Comparison of ENCODE assay signal across 8 cellular contexts in the genomic region with DNA sequence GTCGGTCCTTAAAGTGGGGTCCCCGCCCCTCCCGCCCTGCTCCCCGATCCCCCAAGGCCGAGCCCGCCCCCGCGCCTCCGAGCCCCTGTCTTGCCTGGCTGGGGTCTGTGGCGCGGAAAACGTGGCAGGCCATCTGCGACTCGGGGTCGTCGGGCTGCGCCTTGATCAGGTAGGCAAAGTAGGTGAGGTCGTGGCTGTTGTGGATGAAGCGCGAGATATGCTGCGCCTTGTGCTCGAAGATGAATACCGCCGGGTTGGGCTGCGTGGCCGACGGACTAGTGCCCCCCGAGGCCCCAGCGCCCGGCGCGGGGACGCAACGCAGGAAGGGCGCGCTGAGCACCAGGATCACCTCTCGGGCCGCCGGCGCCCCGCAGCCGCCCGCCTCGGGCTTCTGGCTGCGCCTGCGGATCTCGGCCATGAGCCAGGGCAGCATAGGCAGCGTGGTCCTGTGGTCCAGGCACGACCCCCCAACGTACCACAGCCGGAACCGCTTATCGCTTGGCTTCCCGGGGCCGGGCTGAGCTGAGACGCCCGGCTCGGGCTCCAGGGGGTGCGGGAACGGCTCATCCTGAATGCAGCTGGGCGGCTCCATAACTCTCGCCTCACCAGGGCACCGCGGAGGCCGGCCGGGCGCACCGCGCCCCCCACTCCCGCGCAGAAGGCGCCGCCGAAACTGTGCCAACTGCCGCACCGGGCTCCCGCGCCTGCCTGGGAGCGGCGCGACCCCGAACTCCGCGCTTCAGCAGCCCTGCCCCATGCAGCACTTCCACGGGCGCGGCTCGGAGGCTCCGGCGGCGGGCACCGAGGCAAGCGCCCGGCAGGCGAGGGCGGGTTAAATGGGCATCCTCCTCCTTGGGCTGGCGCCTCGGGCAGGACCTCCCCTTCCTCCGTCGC. TPM values are rescaled to one million over a fixed set of nuclear protein-coding genes. Genes with fewer than 3 reads are reported as not detected.
DNase-seq lines count a peak whose midpoint lies in the region; ATAC-seq and TF ChIP-seq lines count a peak whose summit lies in the region.

No MANE protein-coding gene starts in this region.

- peak in 4 of 5 donors; percentile 2 to 46 (median 14) for DNase-seq in CD8-positive, alpha-beta memory T cell
- DNase-seq in SJCRH30 (peak; percentile 47 to 65), iris pigment epithelial cell (ENCODE audit: low read depth) (peak; percentile 43), mesenteric fat pad (ENCODE audit: low spot score) (no peak)
- peak; percentile 6 for DNase-seq in stimulated activated CD4-positive, alpha-beta T cell treated with anti-CD3 and anti-CD28 coated beads, Interleukin-12 subunit alpha, Interleukin-12 subunit beta, amount 100 ng/mL, for 4 hours

- no peaks in the 10 kb centered on the region for H3K36me3 ChIP-seq in CD8-positive, alpha-beta memory T cell (ENCODE audit: insufficient read depth, low read length)
- H3K36me3 ChIP-seq in SJCRH30, result no peaks in the 10 kb centered on the region

- CTCF ChIA-PET in CD8-positive, alpha-beta memory T cell (lab: Charles Lee), result interaction anchor here (0.9 to 1.6 kb wide), 4 partner anchors 7 to 62 kb away, joined by 3 read pairs; no protein-coding TSS in a partner anchor

- H3K4me3 ChIP-seq in CD8-positive, alpha-beta memory T cell (ENCODE audit: low read length), result peak overlapping the region; percentile 66
- H3K4me3 ChIP-seq in SJCRH30, result peak overlapping the region; percentile 80

- H3K4me1 Mint-ChIP-seq in CD8-positive, alpha-beta memory T cell, result peaks cover 11 to 18% (median 18%) of the 10 kb centered on the region in 3 donors
- peaks cover 39% of the 10 kb centered on the region for H3K4me1 Mint-ChIP-seq in brain

- peaks cover 38% of the 10 kb centered on the region for H3K27me3 ChIP-seq in CD8-positive, alpha-beta memory T cell (ENCODE audit: insufficient read depth, low read length, poor library complexity, severe bottlenecking)
- H3K27me3 ChIP-seq in SJCRH30, result no peaks in the 10 kb centered on the region

- peaks cover 0 to 3% (median 0%) of the 10 kb centered on the region in 3 donors for H3K36me3 Mint-ChIP-seq in CD8-positive, alpha-beta memory T cell
- no peaks in the 10 kb centered on the region for H3K36me3 Mint-ChIP-seq in brain

- H3K4me1 ChIP-seq in CD8-positive, alpha-beta memory T cell (ENCODE audit: insufficient read depth, low read length), result peaks cover 5% of the 10 kb centered on the region
- peaks cover 3% of the 10 kb centered on the region; the same call in 1 of the 2 replicates for H3K4me1 ChIP-seq in SJCRH30

- peaks cover 58 to 80% of the 10 kb centered on the region in 2 donors for H3K27me3 Mint-ChIP-seq in CD8-positive, alpha-beta memory T cell
- peaks cover 16% of the 10 kb centered on the region for H3K27me3 Mint-ChIP-seq in brain

- H3K9me3 ChIP-seq in CD8-positive, alpha-beta memory T cell (ENCODE audit: low read length), result no peaks in the 10 kb centered on the region
- no peaks in the 10 kb centered on the region for H3K9me3 ChIP-seq in SJCRH30 (replicated peaks)

- no peaks in the 10 kb centered on the region for H3K9me3 Mint-ChIP-seq in CD8-positive, alpha-beta memory T cell
- no peaks in the 10 kb centered on the region for H3K9me3 Mint-ChIP-seq in brain

- peak; percentile 26 for ATAC-seq in GM19395 (IDR thresholded peaks at IDR 0.05; ENCODE audit: unreplicated experiment)
- ATAC-seq in HG03378 (IDR thresholded peaks at IDR 0.05; ENCODE audit: unreplicated experiment), result peak; percentile 25

- no peak for TF ChIP-seq CTCF in brain (conservative IDR thresholded peaks at IDR 0.05)

- peak overlapping the region; percentile 13 to 93 (median 73) for H3K4me3 Mint-ChIP-seq in CD8-positive, alpha-beta memory T cell
- H3K4me3 Mint-ChIP-seq in brain, result peak overlapping the region; percentile 92 to 96 (median 94)

- POLR2A ChIA-PET in CD8-positive, alpha-beta memory T cell (lab: Charles Lee), result no interaction called here

- H3K27ac ChIP-seq in CD8-positive, alpha-beta memory T cell (ENCODE audit: low read depth, low read length), result no peak overlapping the region
- peak overlapping the region; percentile 53 for H3K27ac ChIP-seq in SJCRH30

- no peak overlapping the region for H3K27ac Mint-ChIP-seq in CD8-positive, alpha-beta memory T cell
- H3K27ac Mint-ChIP-seq in brain, result peak overlapping the region in 2 of 5 experiments; percentile 47 to 70

RNA-seq across cellular contexts. Expression of a gene that starts 0.5 kb away (rescaled TPM):
- total RNA-seq in CD8-positive, alpha-beta memory T cell, result 10 to 100 TPM; 45.7 to 50.8 TPM
- 10.7 TPM for polyA plus RNA-seq in CD8-positive, alpha-beta memory T cell
- total RNA-seq in SJCRH30 (2014; rRNA removed; shearing (Covaris generic)), result 16.9 and 18.4 TPM in 2 replicates
- 5.4 TPM for polyA plus RNA-seq in brain (ENCODE audit: insufficient read depth, low read depth, low replicate concordance)
- total RNA-seq in mesenteric fat pad, result 44.5 TPM

RNA-seq across cellular contexts. Expression of a gene that starts 56.2 kb away (rescaled TPM):
- 100 to 1,000 TPM; 107 to 125 TPM for total RNA-seq in CD8-positive, alpha-beta memory T cell
- polyA plus RNA-seq in CD8-positive, alpha-beta memory T cell, result 573 TPM
- 114 and 131 TPM in 2 replicates for total RNA-seq in SJCRH30 (2014; rRNA removed; shearing (Covaris generic))
- 309 TPM for polyA plus RNA-seq in brain (ENCODE audit: insufficient read depth, low read depth, low replicate concordance)
- total RNA-seq in mesenteric fat pad, result 133 TPM
